In genomic region chr1:227363825-227364224, GRCh38 we compare ENCODE assay signal across 29 cellular contexts.
"Had no signal": no experiment of that assay in that cellular context is flagged by ENCODE, and none has a peak within 500 bp of the region (broad histone marks: within the 10 kb centered on the region; RNA-seq: fewer than 3 reads in every experiment).

No MANE protein-coding gene starts in this region.

- H3K4me3 ChIP-seq: colonic mucosa, coronary artery, dorsolateral prefrontal cortex, esophagus muscularis mucosa, esophagus squamous epithelium, gastrocnemius medialis, gastroesophageal sphincter, heart left ventricle, heart right ventricle, hepatocyte had no signal

- H3K79me2 ChIP-seq: hepatocyte had no signal

- H3K27ac Mint-ChIP-seq: dendritic cell treated with granulocyte-macrophage colony-stimulating factor and Interleukin-4, amounts not matched to agents 40 ng/mL and 50 ng/mL, for 4 days; effector memory CD8-positive, alpha-beta T cell; endodermal cell had no signal

- ATAC-seq: effector memory CD8-positive, alpha-beta T cell; esophagus mucosa; foreskin keratinocyte; gastrocnemius medialis; gastroesophageal sphincter; heart left ventricle; heart right ventricle had no signal

- FAIRE-seq: endometrium, endothelial cell of umbilical vein, frontal cortex had no signal

- H3K4me1 ChIP-seq: esophagus muscularis mucosa, esophagus squamous epithelium, foreskin keratinocyte, gastrocnemius medialis, gastroesophageal sphincter, heart left ventricle, heart right ventricle had no signal

- H3K27me3 ChIP-seq: colonic mucosa, esophagus muscularis mucosa, esophagus squamous epithelium, foreskin keratinocyte, gastrocnemius medialis, gastroesophageal sphincter, heart left ventricle, heart right ventricle, hepatocyte had no signal

- H3K36me3 ChIP-seq: colonic mucosa, esophagus muscularis mucosa, esophagus squamous epithelium, gastrocnemius medialis, gastroesophageal sphincter, heart left ventricle, heart right ventricle had no signal

- H3K9me3 ChIP-seq: colonic mucosa, esophagus muscularis mucosa, esophagus squamous epithelium, gastrocnemius medialis, gastroesophageal sphincter had no signal

- H3K27ac ChIP-seq: colonic mucosa, coronary artery, dorsolateral prefrontal cortex, epithelial cell of prostate, esophagus muscularis mucosa, esophagus squamous epithelium, foreskin keratinocyte, gastrocnemius medialis, gastroesophageal sphincter, heart left ventricle, heart right ventricle, hepatocyte had no signal

- DNase-seq: colonic mucosa; cortex of kidney; dermis blood vessel endothelial cell; dorsolateral prefrontal cortex; effector CD4-positive, alpha-beta T cell; effector CD8-positive, alpha-beta T cell; effector memory CD4-positive, alpha-beta T cell; effector memory CD8-positive, alpha-beta T cell; endodermal cell; erythroblast; esophagus squamous epithelium; foreskin fibroblast; foreskin keratinocyte; foreskin melanocyte; gastrocnemius medialis; glutamatergic neuron; head of caudate nucleus; heart left ventricle; heart right ventricle had no signal

- H3K4me2 ChIP-seq: hepatocyte had no signal

- H3K4me3 Mint-ChIP-seq: dendritic cell treated with granulocyte-macrophage colony-stimulating factor and Interleukin-4, amounts not matched to agents 40 ng/mL and 50 ng/mL, for 4 days; effector memory CD8-positive, alpha-beta T cell; endodermal cell had no signal

- H2AFZ ChIP-seq: hepatocyte had no signal

- H3K4me1 Mint-ChIP-seq: endodermal cell had no signal

- H3K9me3 Mint-ChIP-seq: dendritic cell treated with granulocyte-macrophage colony-stimulating factor and Interleukin-4, amounts not matched to agents 40 ng/mL and 50 ng/mL, for 4 days; effector memory CD8-positive, alpha-beta T cell; endodermal cell had no signal

- H3K27me3 Mint-ChIP-seq: dendritic cell treated with granulocyte-macrophage colony-stimulating factor and Interleukin-4, amounts not matched to agents 40 ng/mL and 50 ng/mL, for 4 days had no signal
